In genomic region chr2:66435549-66435875, GRCh38 we compare ENCODE assay signal across 9 cellular contexts. TPM values are rescaled to one million over a fixed set of nuclear protein-coding genes. Genes with fewer than 3 reads are reported as not detected.
DNase-seq lines count a peak whose midpoint lies in the region; ATAC-seq and TF ChIP-seq lines count a peak whose summit lies in the region.
"Had no signal": no experiment of that assay in that cellular context is flagged by ENCODE, and none has a peak within 500 bp of the region (broad histone marks: within the 10 kb centered on the region; RNA-seq: fewer than 3 reads in every experiment).

No MANE protein-coding gene starts in this region.

- 0 to 4% methylated on average over 9 to 15 of the region's 15 CpGs for WGBS in gastroesophageal sphincter (ENCODE audit: low coverage in 1 of 2), 2 donors

- TF ChIP-seq POLR2A in gastroesophageal sphincter (IDR thresholded peaks at IDR 0.05) (no peak), gastrocnemius medialis (IDR thresholded peaks at IDR 0.05) (no peak)

- in situ Hi-C loops in gastrocnemius medialis (cut with MboI; ENCODE audit: low sequenced_read_pairs in 4 of 4): loop anchor here (10.0 to 25.0 kb wide), 4 partner anchors 1202 to 1602 kb away; no protein-coding TSS in a partner anchor

- no peak for TF ChIP-seq EP300 in gastroesophageal sphincter (IDR thresholded peaks at IDR 0.05)

- H3K9me3 ChIP-seq in gastroesophageal sphincter: no peaks in the 10 kb centered on the region
- no peaks in the 10 kb centered on the region for H3K9me3 ChIP-seq in gastrocnemius medialis

- H3K27ac ChIP-seq in gastroesophageal sphincter: peak overlapping the region; percentile 90 to 98 (median 98)
- peak overlapping the region; percentile 83 to 89 (median 87) for H3K27ac ChIP-seq in gastrocnemius medialis
- H3K27ac ChIP-seq: HL-60 had no signal

- H3K4me1 ChIP-seq in gastroesophageal sphincter (peaks cover 0 to 23% (median 0%) of the 10 kb centered on the region in 3 donors), gastrocnemius medialis (peaks cover 0 to 18% of the 10 kb centered on the region in 2 donors)

- peak overlapping the region; percentile 56; the same call in 1 of the 2 replicates for H3K4me3 ChIP-seq in GM12865 (ENCODE audit: low read depth, low read length)
- peak overlapping the region; percentile 68 to 85 for H3K4me3 ChIP-seq in gastroesophageal sphincter
- peak overlapping the region; percentile 80 to 96 (median 88) for H3K4me3 ChIP-seq in gastrocnemius medialis

- intact Hi-C loops in gastrocnemius medialis (cut with DNase I; ENCODE audit: low total_unique reads): loop anchor here (2.0 to 10.0 kb wide), 6 partner anchors 1001 to 1791 kb away; partner anchors contain the start of genes C1D and SPRED2

- no peak for DNase-seq in GM12865 (ENCODE audit: low read depth)
- peak; percentile 28 for DNase-seq in SW480 (ENCODE audit: low spot score)
- DNase-seq in gastrocnemius medialis: no peak
- DNase-seq in effector CD4-positive, alpha-beta T cell: no peak
- no peak for DNase-seq in NOMO-1 treated with dmso at 0.1 percent for 144 hours (lab: John Stamatoyannopoulos, UW; ENCODE audit: unreplicated experiment)

- TF ChIP-seq CTCF in GM12865 (IDR thresholded peaks at IDR 0.05; ENCODE audit: insufficient read depth, low read depth, low read length, missing control alignments): no peak
- no peak for TF ChIP-seq CTCF in gastroesophageal sphincter (IDR thresholded peaks at IDR 0.05)
- TF ChIP-seq CTCF in gastrocnemius medialis (IDR thresholded peaks at IDR 0.05 in 4 of 5, conservative IDR thresholded peaks at IDR 0.05 in 1 of 5): no peak

- ATAC-seq in gastroesophageal sphincter: no peak
- ATAC-seq in gastrocnemius medialis: no peak
- no peak for ATAC-seq in HG02852 (IDR thresholded peaks at IDR 0.05; ENCODE audit: unreplicated experiment)
- no peak for ATAC-seq in GM21390 (IDR thresholded peaks at IDR 0.05; ENCODE audit: unreplicated experiment)

- H3K36me3 ChIP-seq in gastroesophageal sphincter (peaks cover 0 to 24% of the 10 kb centered on the region in 2 donors), gastrocnemius medialis (no peaks in the 10 kb centered on the region)

- H3K27me3 ChIP-seq in gastroesophageal sphincter (no peaks in the 10 kb centered on the region), gastrocnemius medialis (no peaks in the 10 kb centered on the region)

RNA-seq across cellular contexts. Expression of gene MEIS1, which starts 0.6 kb away (rescaled TPM):
- total RNA-seq in gastroesophageal sphincter: 100 to 1,000 TPM; 114 to 305 (median 181) TPM
- 1 to 10 TPM; 1.3 to 8.2 (median 2.0) TPM for total RNA-seq in gastrocnemius medialis

Comparison
In these comparisons a context has a peak if more than half of its experiments do, and no peak if none do; other contexts are left out.
1. RNA of gene MEIS1, which starts 0.6 kb away (total RNA-seq): 114 to 305 TPM in gastroesophageal sphincter; 1.3 to 8.2 TPM in gastrocnemius medialis; every median in the first group is over 10 times any median in the second.
2. Peak in every context shown above with its lines, with median percentiles within 50 percentile points of each other: H3K4me3 ChIP-seq.